ENCODE assay signal across 1 cellular context in genomic region chr11:2924821-2925675, GRCh38.
TF ChIP-seq lines count a peak whose summit lies in the region.

No MANE protein-coding gene starts in this region.

TF ChIP-seq in HepG2, 621 proteins besides CTCF, POLR2A, EP300 and RAD21:
- peak; percentile 20; the same call in 1 of the 2 replicates for TF ChIP-seq ZFP91 (CRISPR knock-in tag; IDR thresholded peaks at IDR 0.05; ENCODE audit: borderline replicate concordance)
- TF ChIP-seq POLR2G (IDR thresholded peaks at IDR 0.05; ENCODE audit: low read depth, low read length), result peak; percentile 29; the same call in 1 of the 2 replicates
- TF ChIP-seq ETV5 (CRISPR knock-in tag; IDR thresholded peaks at IDR 0.05; ENCODE audit: borderline replicate concordance), result peak; percentile 35; the same call in 1 of the 2 replicates
- TF ChIP-seq, protein P1, sequence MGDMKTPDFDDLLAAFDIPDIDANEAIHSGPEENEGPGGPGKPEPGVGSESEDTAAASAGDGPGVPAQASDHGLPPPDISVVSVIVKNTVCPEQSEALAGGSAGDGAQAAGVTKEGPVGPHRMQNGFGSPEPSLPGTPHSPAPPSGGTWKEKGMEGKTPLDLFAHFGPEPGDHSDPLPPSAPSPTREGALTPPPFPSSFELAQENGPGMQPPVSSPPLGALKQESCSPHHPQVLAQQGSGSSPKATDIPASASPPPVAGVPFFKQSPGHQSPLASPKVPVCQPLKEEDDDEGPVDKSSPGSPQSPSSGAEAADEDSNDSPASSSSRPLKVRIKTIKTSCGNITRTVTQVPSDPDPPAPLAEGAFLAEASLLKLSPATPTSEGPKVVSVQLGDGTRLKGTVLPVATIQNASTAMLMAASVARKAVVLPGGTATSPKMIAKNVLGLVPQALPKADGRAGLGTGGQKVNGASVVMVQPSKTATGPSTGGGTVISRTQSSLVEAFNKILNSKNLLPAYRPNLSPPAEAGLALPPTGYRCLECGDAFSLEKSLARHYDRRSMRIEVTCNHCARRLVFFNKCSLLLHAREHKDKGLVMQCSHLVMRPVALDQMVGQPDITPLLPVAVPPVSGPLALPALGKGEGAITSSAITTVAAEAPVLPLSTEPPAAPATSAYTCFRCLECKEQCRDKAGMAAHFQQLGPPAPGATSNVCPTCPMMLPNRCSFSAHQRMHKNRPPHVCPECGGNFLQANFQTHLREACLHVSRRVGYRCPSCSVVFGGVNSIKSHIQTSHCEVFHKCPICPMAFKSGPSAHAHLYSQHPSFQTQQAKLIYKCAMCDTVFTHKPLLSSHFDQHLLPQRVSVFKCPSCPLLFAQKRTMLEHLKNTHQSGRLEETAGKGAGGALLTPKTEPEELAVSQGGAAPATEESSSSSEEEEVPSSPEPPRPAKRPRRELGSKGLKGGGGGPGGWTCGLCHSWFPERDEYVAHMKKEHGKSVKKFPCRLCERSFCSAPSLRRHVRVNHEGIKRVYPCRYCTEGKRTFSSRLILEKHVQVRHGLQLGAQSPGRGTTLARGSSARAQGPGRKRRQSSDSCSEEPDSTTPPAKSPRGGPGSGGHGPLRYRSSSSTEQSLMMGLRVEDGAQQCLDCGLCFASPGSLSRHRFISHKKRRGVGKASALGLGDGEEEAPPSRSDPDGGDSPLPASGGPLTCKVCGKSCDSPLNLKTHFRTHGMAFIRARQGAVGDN (CRISPR knock-in tag; IDR thresholded peaks at IDR 0.05), result peak; percentile 59
- 0 out of 2 replicates have a peak, but pooled peaks have one; percentile 25 for TF ChIP-seq HNRNPL (IDR thresholded peaks at IDR 0.05; ENCODE audit: low read depth, low read length)
- 0 out of 2 replicates have a peak, but pooled peaks have one; percentile 14 for TF ChIP-seq ZBTB38 (CRISPR knock-in tag; IDR thresholded peaks at IDR 0.05)
- TF ChIP-seq, protein P2, sequence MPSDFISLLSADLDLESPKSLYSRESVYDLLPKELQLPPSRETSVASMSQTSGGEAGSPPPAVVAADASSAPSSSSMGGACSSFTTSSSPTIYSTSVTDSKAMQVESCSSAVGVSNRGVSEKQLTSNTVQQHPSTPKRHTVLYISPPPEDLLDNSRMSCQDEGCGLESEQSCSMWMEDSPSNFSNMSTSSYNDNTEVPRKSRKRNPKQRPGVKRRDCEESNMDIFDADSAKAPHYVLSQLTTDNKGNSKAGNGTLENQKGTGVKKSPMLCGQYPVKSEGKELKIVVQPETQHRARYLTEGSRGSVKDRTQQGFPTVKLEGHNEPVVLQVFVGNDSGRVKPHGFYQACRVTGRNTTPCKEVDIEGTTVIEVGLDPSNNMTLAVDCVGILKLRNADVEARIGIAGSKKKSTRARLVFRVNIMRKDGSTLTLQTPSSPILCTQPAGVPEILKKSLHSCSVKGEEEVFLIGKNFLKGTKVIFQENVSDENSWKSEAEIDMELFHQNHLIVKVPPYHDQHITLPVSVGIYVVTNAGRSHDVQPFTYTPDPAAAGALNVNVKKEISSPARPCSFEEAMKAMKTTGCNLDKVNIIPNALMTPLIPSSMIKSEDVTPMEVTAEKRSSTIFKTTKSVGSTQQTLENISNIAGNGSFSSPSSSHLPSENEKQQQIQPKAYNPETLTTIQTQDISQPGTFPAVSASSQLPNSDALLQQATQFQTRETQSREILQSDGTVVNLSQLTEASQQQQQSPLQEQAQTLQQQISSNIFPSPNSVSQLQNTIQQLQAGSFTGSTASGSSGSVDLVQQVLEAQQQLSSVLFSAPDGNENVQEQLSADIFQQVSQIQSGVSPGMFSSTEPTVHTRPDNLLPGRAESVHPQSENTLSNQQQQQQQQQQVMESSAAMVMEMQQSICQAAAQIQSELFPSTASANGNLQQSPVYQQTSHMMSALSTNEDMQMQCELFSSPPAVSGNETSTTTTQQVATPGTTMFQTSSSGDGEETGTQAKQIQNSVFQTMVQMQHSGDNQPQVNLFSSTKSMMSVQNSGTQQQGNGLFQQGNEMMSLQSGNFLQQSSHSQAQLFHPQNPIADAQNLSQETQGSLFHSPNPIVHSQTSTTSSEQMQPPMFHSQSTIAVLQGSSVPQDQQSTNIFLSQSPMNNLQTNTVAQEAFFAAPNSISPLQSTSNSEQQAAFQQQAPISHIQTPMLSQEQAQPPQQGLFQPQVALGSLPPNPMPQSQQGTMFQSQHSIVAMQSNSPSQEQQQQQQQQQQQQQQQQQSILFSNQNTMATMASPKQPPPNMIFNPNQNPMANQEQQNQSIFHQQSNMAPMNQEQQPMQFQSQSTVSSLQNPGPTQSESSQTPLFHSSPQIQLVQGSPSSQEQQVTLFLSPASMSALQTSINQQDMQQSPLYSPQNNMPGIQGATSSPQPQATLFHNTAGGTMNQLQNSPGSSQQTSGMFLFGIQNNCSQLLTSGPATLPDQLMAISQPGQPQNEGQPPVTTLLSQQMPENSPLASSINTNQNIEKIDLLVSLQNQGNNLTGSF (CRISPR knock-in tag; IDR thresholded peaks at IDR 0.05), result no peak
- 0 out of 2 replicates have a peak, but pooled peaks have one; percentile 18 for TF ChIP-seq KDM5B (CRISPR knock-in tag; IDR thresholded peaks at IDR 0.05; ENCODE audit: borderline replicate concordance)
- TF ChIP-seq GABPA (IDR thresholded peaks at IDR 0.05; ENCODE audit: low read depth, low read length), result no peak
- peak; percentile 24; the same call in 1 of the 2 replicates for TF ChIP-seq GABPA (CRISPR knock-in tag; IDR thresholded peaks at IDR 0.05; ENCODE audit: low read depth)
- peak; percentile 14; the same call in 1 of the 2 replicates for TF ChIP-seq ZFX (CRISPR knock-in tag; IDR thresholded peaks at IDR 0.05; ENCODE audit: low read depth)
- TF ChIP-seq, protein P3, sequence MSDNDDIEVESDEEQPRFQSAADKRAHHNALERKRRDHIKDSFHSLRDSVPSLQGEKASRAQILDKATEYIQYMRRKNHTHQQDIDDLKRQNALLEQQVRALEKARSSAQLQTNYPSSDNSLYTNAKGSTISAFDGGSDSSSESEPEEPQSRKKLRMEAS (IDR thresholded peaks at IDR 0.05), result 0 out of 2 replicates have a peak, but pooled peaks have one; percentile 21
- TF ChIP-seq, protein P4, sequence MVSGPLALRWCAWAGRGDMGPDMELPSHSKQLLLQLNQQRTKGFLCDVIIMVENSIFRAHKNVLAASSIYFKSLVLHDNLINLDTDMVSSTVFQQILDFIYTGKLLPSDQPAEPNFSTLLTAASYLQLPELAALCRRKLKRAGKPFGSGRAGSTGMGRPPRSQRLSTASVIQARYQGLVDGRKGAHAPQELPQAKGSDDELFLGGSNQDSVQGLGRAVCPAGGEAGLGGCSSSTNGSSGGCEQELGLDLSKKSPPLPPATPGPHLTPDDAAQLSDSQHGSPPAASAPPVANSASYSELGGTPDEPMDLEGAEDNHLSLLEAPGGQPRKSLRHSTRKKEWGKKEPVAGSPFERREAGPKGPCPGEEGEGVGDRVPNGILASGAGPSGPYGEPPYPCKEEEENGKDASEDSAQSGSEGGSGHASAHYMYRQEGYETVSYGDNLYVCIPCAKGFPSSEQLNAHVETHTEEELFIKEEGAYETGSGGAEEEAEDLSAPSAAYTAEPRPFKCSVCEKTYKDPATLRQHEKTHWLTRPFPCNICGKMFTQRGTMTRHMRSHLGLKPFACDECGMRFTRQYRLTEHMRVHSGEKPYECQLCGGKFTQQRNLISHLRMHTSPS (CRISPR knock-in tag; IDR thresholded peaks at IDR 0.05; ENCODE audit: low read depth), result peak; percentile 72; the same call in 1 of the 2 replicates
- TF ChIP-seq, protein P5, sequence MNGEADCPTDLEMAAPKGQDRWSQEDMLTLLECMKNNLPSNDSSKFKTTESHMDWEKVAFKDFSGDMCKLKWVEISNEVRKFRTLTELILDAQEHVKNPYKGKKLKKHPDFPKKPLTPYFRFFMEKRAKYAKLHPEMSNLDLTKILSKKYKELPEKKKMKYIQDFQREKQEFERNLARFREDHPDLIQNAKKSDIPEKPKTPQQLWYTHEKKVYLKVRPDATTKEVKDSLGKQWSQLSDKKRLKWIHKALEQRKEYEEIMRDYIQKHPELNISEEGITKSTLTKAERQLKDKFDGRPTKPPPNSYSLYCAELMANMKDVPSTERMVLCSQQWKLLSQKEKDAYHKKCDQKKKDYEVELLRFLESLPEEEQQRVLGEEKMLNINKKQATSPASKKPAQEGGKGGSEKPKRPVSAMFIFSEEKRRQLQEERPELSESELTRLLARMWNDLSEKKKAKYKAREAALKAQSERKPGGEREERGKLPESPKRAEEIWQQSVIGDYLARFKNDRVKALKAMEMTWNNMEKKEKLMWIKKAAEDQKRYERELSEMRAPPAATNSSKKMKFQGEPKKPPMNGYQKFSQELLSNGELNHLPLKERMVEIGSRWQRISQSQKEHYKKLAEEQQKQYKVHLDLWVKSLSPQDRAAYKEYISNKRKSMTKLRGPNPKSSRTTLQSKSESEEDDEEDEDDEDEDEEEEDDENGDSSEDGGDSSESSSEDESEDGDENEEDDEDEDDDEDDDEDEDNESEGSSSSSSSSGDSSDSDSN (CRISPR knock-in tag; IDR thresholded peaks at IDR 0.05), result 0 out of 2 replicates have a peak, but pooled peaks have one; percentile 13
- no peak for TF ChIP-seq ZNF777 (CRISPR knock-in tag; IDR thresholded peaks at IDR 0.05)
- no peak for TF ChIP-seq KAT7 (CRISPR knock-in tag; IDR thresholded peaks at IDR 0.05; ENCODE audit: borderline replicate concordance)
